ENCODE assay signal across 2 cellular contexts in genomic region chr17:16437083-16437482, GRCh38.
TF ChIP-seq lines count a peak whose summit lies in the region.

No MANE protein-coding gene starts in this region.

TF ChIP-seq in HepG2, 621 proteins besides CTCF, POLR2A, EP300 and RAD21:
- TF ChIP-seq SMAD3 (CRISPR knock-in tag; IDR thresholded peaks at IDR 0.05): no peak
- 0 out of 2 replicates have a peak, but pooled peaks have one; percentile 6 for TF ChIP-seq BORCS8-MEF2B (CRISPR knock-in tag; IDR thresholded peaks at IDR 0.05)
- no peak for TF ChIP-seq ZNF329 (CRISPR knock-in tag; IDR thresholded peaks at IDR 0.05; ENCODE audit: low read depth)
- TF ChIP-seq CBX5 (CRISPR knock-in tag; IDR thresholded peaks at IDR 0.05; ENCODE audit: borderline replicate concordance): no peak
- TF ChIP-seq ZKSCAN5 (CRISPR knock-in tag; IDR thresholded peaks at IDR 0.05): no peak
- no peak for TF ChIP-seq TBL1XR1 (IDR thresholded peaks at IDR 0.05; ENCODE audit: borderline replicate concordance, low read length, partially characterized antibody)
- TF ChIP-seq ZNF589 (CRISPR knock-in tag; conservative IDR thresholded peaks at IDR 0.05): 0 out of 2 replicates have a peak, but pooled peaks have one; percentile 6
- no peak for TF ChIP-seq ZNF543 (CRISPR knock-in tag; IDR thresholded peaks at IDR 0.05)
- TF ChIP-seq ZC3H4 (CRISPR knock-in tag; IDR thresholded peaks at IDR 0.05; ENCODE audit: borderline replicate concordance): no peak
- no peak for TF ChIP-seq GZF1 (CRISPR knock-in tag; IDR thresholded peaks at IDR 0.05)
- TF ChIP-seq ZSCAN22 (CRISPR knock-in tag; IDR thresholded peaks at IDR 0.05): no peak
- no peak for TF ChIP-seq FLYWCH1 (CRISPR knock-in tag; IDR thresholded peaks at IDR 0.05)
- TF ChIP-seq, protein P1, sequence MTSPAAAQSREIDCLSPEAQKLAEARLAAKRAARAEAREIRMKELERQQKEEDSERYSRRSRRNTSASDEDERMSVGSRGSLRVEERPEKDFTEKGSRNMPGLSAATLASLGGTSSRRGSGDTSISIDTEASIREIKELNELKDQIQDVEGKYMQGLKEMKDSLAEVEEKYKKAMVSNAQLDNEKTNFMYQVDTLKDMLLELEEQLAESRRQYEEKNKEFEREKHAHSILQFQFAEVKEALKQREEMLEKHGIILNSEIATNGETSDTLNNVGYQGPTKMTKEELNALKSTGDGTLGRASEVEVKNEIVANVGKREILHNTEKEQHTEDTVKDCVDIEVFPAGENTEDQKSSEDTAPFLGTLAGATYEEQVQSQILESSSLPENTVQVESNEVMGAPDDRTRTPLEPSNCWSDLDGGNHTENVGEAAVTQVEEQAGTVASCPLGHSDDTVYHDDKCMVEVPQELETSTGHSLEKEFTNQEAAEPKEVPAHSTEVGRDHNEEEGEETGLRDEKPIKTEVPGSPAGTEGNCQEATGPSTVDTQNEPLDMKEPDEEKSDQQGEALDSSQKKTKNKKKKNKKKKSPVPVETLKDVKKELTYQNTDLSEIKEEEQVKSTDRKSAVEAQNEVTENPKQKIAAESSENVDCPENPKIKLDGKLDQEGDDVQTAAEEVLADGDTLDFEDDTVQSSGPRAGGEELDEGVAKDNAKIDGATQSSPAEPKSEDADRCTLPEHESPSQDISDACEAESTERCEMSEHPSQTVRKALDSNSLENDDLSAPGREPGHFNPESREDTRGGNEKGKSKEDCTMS (CRISPR knock-in tag; conservative IDR thresholded peaks at IDR 0.05): no peak
- TF ChIP-seq, protein P2, sequence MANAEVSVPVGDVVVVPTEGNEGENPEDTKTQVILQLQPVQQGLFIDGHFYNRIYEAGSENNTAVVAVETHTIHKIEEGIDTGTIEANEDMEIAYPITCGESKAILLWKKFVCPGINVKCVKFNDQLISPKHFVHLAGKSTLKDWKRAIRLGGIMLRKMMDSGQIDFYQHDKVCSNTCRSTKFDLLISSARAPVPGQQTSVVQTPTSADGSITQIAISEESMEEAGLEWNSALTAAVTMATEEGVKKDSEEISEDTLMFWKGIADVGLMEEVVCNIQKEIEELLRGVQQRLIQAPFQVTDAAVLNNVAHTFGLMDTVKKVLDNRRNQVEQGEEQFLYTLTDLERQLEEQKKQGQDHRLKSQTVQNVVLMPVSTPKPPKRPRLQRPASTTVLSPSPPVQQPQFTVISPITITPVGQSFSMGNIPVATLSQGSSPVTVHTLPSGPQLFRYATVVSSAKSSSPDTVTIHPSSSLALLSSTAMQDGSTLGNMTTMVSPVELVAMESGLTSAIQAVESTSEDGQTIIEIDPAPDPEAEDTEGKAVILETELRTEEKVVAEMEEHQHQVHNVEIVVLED (CRISPR knock-in tag; IDR thresholded peaks at IDR 0.05; ENCODE audit: borderline replicate concordance): no peak
- TF ChIP-seq ZNF143 (CRISPR knock-in tag; IDR thresholded peaks at IDR 0.05): no peak
- no peak for TF ChIP-seq FOXA3 (CRISPR knock-in tag; IDR thresholded peaks at IDR 0.05)
- TF ChIP-seq CEBPG (CRISPR knock-in tag; IDR thresholded peaks at IDR 0.05): peak; percentile 26; the same call in 1 of the 2 replicates
- TF ChIP-seq MATR3 (CRISPR knock-in tag; IDR thresholded peaks at IDR 0.05): no peak
- TF ChIP-seq ZNF629 (CRISPR knock-in tag; conservative IDR thresholded peaks at IDR 0.05): peak; percentile 68
TF ChIP-seq in HepG2: peak in this region for 4.

TF ChIP-seq in WTC11, 78 proteins besides CTCF, POLR2A, EP300 and RAD21:
- no peak for TF ChIP-seq ZNF232 (CRISPR knock-in tag; IDR thresholded peaks at IDR 0.05)
- TF ChIP-seq FOXK1 (CRISPR knock-in tag; IDR thresholded peaks at IDR 0.05): no peak
- no peak for TF ChIP-seq E2F4 (CRISPR knock-in tag; IDR thresholded peaks at IDR 0.05; ENCODE audit: borderline replicate concordance, low read depth)
- TF ChIP-seq SMAD4 (CRISPR knock-in tag; IDR thresholded peaks at IDR 0.05): no peak
- TF ChIP-seq, protein P3, sequence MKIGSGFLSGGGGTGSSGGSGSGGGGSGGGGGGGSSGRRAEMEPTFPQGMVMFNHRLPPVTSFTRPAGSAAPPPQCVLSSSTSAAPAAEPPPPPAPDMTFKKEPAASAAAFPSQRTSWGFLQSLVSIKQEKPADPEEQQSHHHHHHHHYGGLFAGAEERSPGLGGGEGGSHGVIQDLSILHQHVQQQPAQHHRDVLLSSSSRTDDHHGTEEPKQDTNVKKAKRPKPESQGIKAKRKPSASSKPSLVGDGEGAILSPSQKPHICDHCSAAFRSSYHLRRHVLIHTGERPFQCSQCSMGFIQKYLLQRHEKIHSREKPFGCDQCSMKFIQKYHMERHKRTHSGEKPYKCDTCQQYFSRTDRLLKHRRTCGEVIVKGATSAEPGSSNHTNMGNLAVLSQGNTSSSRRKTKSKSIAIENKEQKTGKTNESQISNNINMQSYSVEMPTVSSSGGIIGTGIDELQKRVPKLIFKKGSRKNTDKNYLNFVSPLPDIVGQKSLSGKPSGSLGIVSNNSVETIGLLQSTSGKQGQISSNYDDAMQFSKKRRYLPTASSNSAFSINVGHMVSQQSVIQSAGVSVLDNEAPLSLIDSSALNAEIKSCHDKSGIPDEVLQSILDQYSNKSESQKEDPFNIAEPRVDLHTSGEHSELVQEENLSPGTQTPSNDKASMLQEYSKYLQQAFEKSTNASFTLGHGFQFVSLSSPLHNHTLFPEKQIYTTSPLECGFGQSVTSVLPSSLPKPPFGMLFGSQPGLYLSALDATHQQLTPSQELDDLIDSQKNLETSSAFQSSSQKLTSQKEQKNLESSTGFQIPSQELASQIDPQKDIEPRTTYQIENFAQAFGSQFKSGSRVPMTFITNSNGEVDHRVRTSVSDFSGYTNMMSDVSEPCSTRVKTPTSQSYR (CRISPR knock-in tag; IDR thresholded peaks at IDR 0.05): no peak
- TF ChIP-seq ZNF416 (CRISPR knock-in tag; IDR thresholded peaks at IDR 0.05): no peak
- TF ChIP-seq, protein P4, sequence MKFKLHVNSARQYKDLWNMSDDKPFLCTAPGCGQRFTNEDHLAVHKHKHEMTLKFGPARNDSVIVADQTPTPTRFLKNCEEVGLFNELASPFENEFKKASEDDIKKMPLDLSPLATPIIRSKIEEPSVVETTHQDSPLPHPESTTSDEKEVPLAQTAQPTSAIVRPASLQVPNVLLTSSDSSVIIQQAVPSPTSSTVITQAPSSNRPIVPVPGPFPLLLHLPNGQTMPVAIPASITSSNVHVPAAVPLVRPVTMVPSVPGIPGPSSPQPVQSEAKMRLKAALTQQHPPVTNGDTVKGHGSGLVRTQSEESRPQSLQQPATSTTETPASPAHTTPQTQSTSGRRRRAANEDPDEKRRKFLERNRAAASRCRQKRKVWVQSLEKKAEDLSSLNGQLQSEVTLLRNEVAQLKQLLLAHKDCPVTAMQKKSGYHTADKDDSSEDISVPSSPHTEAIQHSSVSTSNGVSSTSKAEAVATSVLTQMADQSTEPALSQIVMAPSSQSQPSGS (CRISPR knock-in tag; IDR thresholded peaks at IDR 0.05; ENCODE audit: borderline replicate concordance, low read depth): no peak
- TF ChIP-seq NFE2L1 (CRISPR knock-in tag; IDR thresholded peaks at IDR 0.05): no peak
- TF ChIP-seq KAT7 (CRISPR knock-in tag; IDR thresholded peaks at IDR 0.05; ENCODE audit: borderline replicate concordance): no peak
- TF ChIP-seq ZNF121 (CRISPR knock-in tag; IDR thresholded peaks at IDR 0.05): no peak
- no peak for TF ChIP-seq ESRRA (CRISPR knock-in tag; IDR thresholded peaks at IDR 0.05; ENCODE audit: borderline replicate concordance)
